8 cellular contexts compared by ENCODE assay signal in genomic region chr5:24642022-24642421, GRCh38.
DNase-seq lines count a peak whose midpoint lies in the region; ATAC-seq and TF ChIP-seq lines count a peak whose summit lies in the region.
"Had no signal": no experiment of that assay in that cellular context is flagged by ENCODE, and none has a peak within 500 bp of the region (broad histone marks: within the 10 kb centered on the region; RNA-seq: fewer than 3 reads in every experiment).

No MANE protein-coding gene starts in this region.

- H3K4me1 Mint-ChIP-seq in nephron progenitor cell: peaks cover 28% of the 10 kb centered on the region

- TF ChIP-seq CTCF in astrocyte of the spinal cord (IDR thresholded peaks at IDR 0.05; ENCODE audit: low read depth, low read length): peak; percentile 51
- TF ChIP-seq CTCF in nephron progenitor cell (IDR thresholded peaks at IDR 0.05): peak; percentile 53

- DNase-seq in NAMALWA (ENCODE audit: low spot score) (peak; percentile 52), astrocyte of the spinal cord (ENCODE audit: low read depth, low spot score) (peak; percentile 47), nephron progenitor cell (no peak)
- DNase-seq in activated CD8-positive, alpha-beta memory T cell treated with anti-CD3 and anti-CD28 coated beads for 24 hours: no peak

- no peaks in the 10 kb centered on the region for H3K9me3 Mint-ChIP-seq in nephron progenitor cell

- no peaks in the 10 kb centered on the region for H3K36me3 Mint-ChIP-seq in nephron progenitor cell (ENCODE audit: low read depth)

- no peak overlapping the region for H3K27ac Mint-ChIP-seq in nephron progenitor cell

- ATAC-seq in GM18868 (IDR thresholded peaks at IDR 0.05; ENCODE audit: unreplicated experiment) (peak; percentile 86), GM21367 (IDR thresholded peaks at IDR 0.05; ENCODE audit: unreplicated experiment) (no peak), GM21526 (IDR thresholded peaks at IDR 0.05; ENCODE audit: low FRiP score, unreplicated experiment) (no peak)

- H3K27me3 Mint-ChIP-seq in nephron progenitor cell (ENCODE audit: low read depth, poor library complexity): no peaks in the 10 kb centered on the region

- in situ Hi-C loops in astrocyte of the spinal cord (cut with HindIII; ENCODE audit: low sequenced_read_pairs): no loop called here

- H3K4me3 ChIP-seq in astrocyte of the spinal cord (ENCODE audit: low read depth, low read length): no peak overlapping the region
- H3K4me3 ChIP-seq: SJCRH30 had no signal

- H3K4me3 Mint-ChIP-seq in nephron progenitor cell: no peak overlapping the region

Comparison
In these comparisons a context has a peak if more than half of its experiments do, and no peak if none do; other contexts are left out.
1. DNase-seq: peak in NAMALWA (single experiment) and astrocyte of the spinal cord (single experiment); none in nephron progenitor cell (single experiment) and activated CD8-positive, alpha-beta memory T cell treated with anti-CD3 and anti-CD28 coated beads for 24 hours (single experiment).